ENCODE assay signal across 8 cellular contexts in genomic region chr2:207625014-207625755, GRCh38. TPM values are rescaled to one million over a fixed set of nuclear protein-coding genes. Genes with fewer than 3 reads are reported as not detected.
A peak's percentile ranks its signal among the peaks of the same experiment; 100 is the strongest.
DNase-seq lines count a peak whose midpoint lies in the region; ATAC-seq and TF ChIP-seq lines count a peak whose summit lies in the region.

Gene METTL21A (minus strand): TSS chr2:207625394. CDS start chr2:207624375, 1,019 bp downstream.

- peak; percentile 45 for TF ChIP-seq CTCF in GM20000 (IDR thresholded peaks at IDR 0.05; ENCODE audit: extremely low read depth, missing control alignments)

- H4K91ac ChIP-seq in mesenchymal stem cell (ENCODE audit: low read length) = peak within 1 kb of the TSS; percentile 84

- peaks cover 9 to 15% of the 10 kb centered on the region in 2 experiments for H3K36me3 ChIP-seq in mesenchymal stem cell (ENCODE audit: control insufficient read depth in 1 of 2, insufficient read depth in 2 of 2, low read depth in 1 of 2, low read length in 2 of 2)

- DNase-seq in COR-L47 (lab: John Stamatoyannopoulos, UW) (peak; percentile 92), GM20000 (ENCODE audit: low spot score) (peak; percentile 99), HS-5 (ENCODE audit: low read depth) (peak; percentile 58), NOMO-1 (lab: John Stamatoyannopoulos, UW; ENCODE audit: unreplicated experiment in 2 of 2) (peak; percentile 88 to 95), mesenchymal stem cell (peak; percentile 87)
- DNase-seq in effector memory CD8-positive, alpha-beta T cell = peak; percentile 96
- DNase-seq in stimulated activated CD8-positive, alpha-beta memory T cell treated with anti-CD3 and anti-CD28 coated beads, Interleukin-15, amount 100 ng/mL, for 1 hour (ENCODE audit: low read depth) = peak; percentile 88

- H3K9me3 ChIP-seq in mesenchymal stem cell (ENCODE audit: control insufficient read depth, low read length) = no peaks in the 10 kb centered on the region

- H2BK120ac ChIP-seq in mesenchymal stem cell (ENCODE audit: low read depth, low read length) = peak within 1 kb of the TSS; percentile 90

- no peaks in the 10 kb centered on the region for H3K9me3 Mint-ChIP-seq in effector memory CD8-positive, alpha-beta T cell

- 1% methylated on average over 65 of the region's 79 CpGs for WGBS in mesenchymal stem cell

- peak within 1 kb of the TSS in 1 of 2 experiments; percentile 70 for H3K23ac ChIP-seq in mesenchymal stem cell (ENCODE audit: low read length in 2 of 2)

- peak within 1 kb of the TSS; percentile 86 for H3K4me2 ChIP-seq in mesenchymal stem cell (ENCODE audit: low read length, poor library complexity, severe bottlenecking)

- H3K79me1 ChIP-seq in mesenchymal stem cell (replicated peaks; ENCODE audit: low read length, poor library complexity, severe bottlenecking) = peaks cover 15% of the 10 kb centered on the region

- POLR2A ChIA-PET in activated CD8-positive, alpha-beta memory T cell treated with anti-CD3 and anti-CD28 coated beads for 36 hours (lab: Charles Lee) = interaction anchor here (0.6 to 4.1 kb wide), 6 partner anchors 19 to 144 kb away, joined by 3 to 49 read pairs (median 4); partner anchors contain the start of genes CCNYL1, CREB1 and FZD5

- peak within 1 kb of the TSS; percentile 91 for H4K8ac ChIP-seq in mesenchymal stem cell (ENCODE audit: low read length)

- no peak within 1 kb of the TSS for H2AK5ac ChIP-seq in mesenchymal stem cell (ENCODE audit: low read length, severe bottlenecking)

- H3K14ac ChIP-seq in mesenchymal stem cell (ENCODE audit: low read length in 2 of 2) = peak within 1 kb of the TSS in 1 of 2 experiments; percentile 91

- H3K36me3 Mint-ChIP-seq in effector memory CD8-positive, alpha-beta T cell (ENCODE audit: insufficient read depth) = peaks cover 40% of the 10 kb centered on the region

- H3K4me3 Mint-ChIP-seq in effector memory CD8-positive, alpha-beta T cell = peak within 1 kb of the TSS; percentile 92 to 93

- no peaks in the 10 kb centered on the region for H3K27me3 ChIP-seq in mesenchymal stem cell (ENCODE audit: control insufficient read depth in 1 of 2, insufficient read depth in 1 of 2, low read length in 2 of 2)

- peak within 1 kb of the TSS; percentile 51 to 79 for H2BK12ac ChIP-seq in mesenchymal stem cell (ENCODE audit: low read length in 2 of 2)

- H2BK5ac ChIP-seq in mesenchymal stem cell (ENCODE audit: low read depth, low read length, poor library complexity, severe bottlenecking) = peak within 1 kb of the TSS; percentile 87

- peak within 1 kb of the TSS; percentile 89 for H3K9ac ChIP-seq in mesenchymal stem cell (ENCODE audit: low read length)

- peak within 1 kb of the TSS; percentile 98 for H2AFZ ChIP-seq in mesenchymal stem cell (ENCODE audit: low read depth, low read length)

- peak within 1 kb of the TSS; percentile 89 to 92 for H3K4ac ChIP-seq in mesenchymal stem cell (ENCODE audit: low read depth in 1 of 2, low read length in 2 of 2)

- H3K27me3 Mint-ChIP-seq in effector memory CD8-positive, alpha-beta T cell = no peaks in the 10 kb centered on the region

- H3K27ac ChIP-seq in mesenchymal stem cell (ENCODE audit: low read length, poor library complexity, severe bottlenecking) = peak within 1 kb of the TSS; percentile 93

- peaks cover 8% of the 10 kb centered on the region for H3K4me1 ChIP-seq in mesenchymal stem cell (ENCODE audit: control insufficient read depth, insufficient read depth, low read depth, low read length)

- CTCF ChIA-PET in activated CD8-positive, alpha-beta memory T cell treated with anti-CD3 and anti-CD28 coated beads for 36 hours (lab: Charles Lee) = interaction anchor here (0.6 to 2.1 kb wide), 13 partner anchors 8 to 444 kb away, joined by 3 to 8 read pairs (median 3); partner anchors contain the start of gene CREB1

- peak within 1 kb of the TSS; percentile 83 to 99 for H3K4me3 ChIP-seq in mesenchymal stem cell (ENCODE audit: insufficient read depth in 1 of 2, low read depth in 1 of 2, low read length in 2 of 2)

- peak within 1 kb of the TSS; percentile 99 for H2BK15ac ChIP-seq in mesenchymal stem cell (ENCODE audit: low read depth, poor library complexity, severe bottlenecking)

- H3K4me1 Mint-ChIP-seq in effector memory CD8-positive, alpha-beta T cell (ENCODE audit: low read depth in 2 of 2) = peaks cover 21 to 32% of the 10 kb centered on the region in 2 donors

- peak within 1 kb of the TSS; percentile 83 to 89 for H3K27ac Mint-ChIP-seq in effector memory CD8-positive, alpha-beta T cell

- peak; percentile 76 for ATAC-seq in effector memory CD8-positive, alpha-beta T cell (replicated peaks)

- peak within 1 kb of the TSS; percentile 94 to 95 for H3K18ac ChIP-seq in mesenchymal stem cell (ENCODE audit: low read depth in 1 of 2, low read length in 2 of 2)

RNA-seq across cellular contexts. Expression of gene METTL21A, which starts in this region (rescaled TPM):
- total RNA-seq in activated CD8-positive, alpha-beta memory T cell treated with anti-CD3 and anti-CD28 coated beads for 36 hours = 10 to 100 TPM; 35.2 to 37.0 TPM
- polyA plus RNA-seq in mesenchymal stem cell (2013, experiment 1 of 2) = 13.1 TPM
- polyA plus RNA-seq in mesenchymal stem cell (2013, experiment 2 of 2) = 13.2 TPM

Comparison
In these comparisons a context has a peak if more than half of its experiments do, and no peak if none do; other contexts are left out.
1. Peak in every context shown above with its lines: DNase-seq, ATAC-seq, H3K4me3 ChIP-seq and H3K27ac ChIP-seq.